ENCODE assay signal across 1 cellular context in the genomic region with DNA sequence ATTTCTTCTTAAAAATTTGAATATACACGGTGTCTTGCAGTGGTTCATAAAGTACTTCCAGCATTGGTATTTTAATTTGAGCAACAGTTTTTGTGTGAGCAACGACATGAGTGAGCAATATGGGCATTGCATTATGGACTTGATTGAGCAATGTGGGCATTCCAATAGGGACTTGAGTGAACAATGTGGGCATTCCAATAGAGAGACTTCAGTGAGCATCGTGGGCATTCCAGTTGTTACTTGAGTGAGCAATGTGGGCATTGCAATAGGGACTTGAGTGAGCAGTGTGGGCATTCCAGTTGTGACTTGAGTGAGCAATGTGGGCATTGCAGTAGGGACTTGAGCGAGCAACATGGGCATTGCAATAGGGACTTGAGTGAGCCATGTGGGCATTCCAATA.
TF ChIP-seq lines count a peak whose summit lies in the region.

No MANE protein-coding gene starts in this region.

TF ChIP-seq in IMR-90, 13 proteins besides CTCF, POLR2A, EP300 and RAD21 (continued from another document):
- TF ChIP-seq CHD1 (IDR thresholded peaks at IDR 0.05; ENCODE audit: low read depth, low read length) (no peak), RFX5 (IDR thresholded peaks at IDR 0.05; ENCODE audit: low read depth, low read length) (no peak)
- TF ChIP-seq, protein P1, sequence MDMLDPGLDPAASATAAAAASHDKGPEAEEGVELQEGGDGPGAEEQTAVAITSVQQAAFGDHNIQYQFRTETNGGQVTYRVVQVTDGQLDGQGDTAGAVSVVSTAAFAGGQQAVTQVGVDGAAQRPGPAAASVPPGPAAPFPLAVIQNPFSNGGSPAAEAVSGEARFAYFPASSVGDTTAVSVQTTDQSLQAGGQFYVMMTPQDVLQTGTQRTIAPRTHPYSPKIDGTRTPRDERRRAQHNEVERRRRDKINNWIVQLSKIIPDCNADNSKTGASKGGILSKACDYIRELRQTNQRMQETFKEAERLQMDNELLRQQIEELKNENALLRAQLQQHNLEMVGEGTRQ (IDR thresholded peaks at IDR 0.05; ENCODE audit: low read depth, low read length), result no peak
